24 cellular contexts compared by ENCODE assay signal in genomic region chrX:53483838-53484420, GRCh38. TPM values are rescaled to one million over a fixed set of nuclear protein-coding genes. Genes with fewer than 3 reads are reported as not detected.
DNase-seq lines count a peak whose midpoint lies in the region; TF ChIP-seq lines count a peak whose summit lies in the region.
"Had no signal": no experiment of that assay in that cellular context is flagged by ENCODE, and none has a peak within 500 bp of the region (broad histone marks: within the 10 kb centered on the region; RNA-seq: fewer than 3 reads in every experiment).

No MANE protein-coding gene starts in this region.

- H3K36me3 ChIP-seq in esophagus squamous epithelium (no peaks in the 10 kb centered on the region), prostate gland (no peaks in the 10 kb centered on the region)
- H3K36me3 ChIP-seq: SJSA1, upper lobe of left lung had no signal

- no peak overlapping the region for H3K27ac ChIP-seq in esophagus squamous epithelium
- no peak overlapping the region for H3K27ac ChIP-seq in prostate gland
- H3K27ac ChIP-seq: A549, body of pancreas, C4-2B, hepatocyte, SJSA1, upper lobe of left lung had no signal

- no peaks in the 10 kb centered on the region for H3K36me3 Mint-ChIP-seq in HFFc6 (ENCODE audit: low read depth)

- peaks cover 20% of the 10 kb centered on the region for H3K4me1 Mint-ChIP-seq in HFFc6 (ENCODE audit: low read depth)
- H3K4me1 Mint-ChIP-seq: neural crest cell, T-helper 17 cell had no signal

- DNase-seq in AG08396 (ENCODE audit: low spot score) (peak; percentile 22), HFFc6 (peak; percentile 8), astrocyte of the hippocampus (ENCODE audit: low read depth, low spot score) (peak; percentile 38), fibroblast of villous mesenchyme (ENCODE audit: low read depth) (peak; percentile 2), retina (no peak), esophagus squamous epithelium (lab: John Stamatoyannopoulos, UW) (no peak), prostate gland (ENCODE audit: low spot score) (no peak), kidney tubule cell (ENCODE audit: low spot score) (no peak)
- DNase-seq: activated CD4-positive, alpha-beta T cell treated with anti-CD3 and anti-CD28 coated beads for 4 hours; activated naive CD4-positive, alpha-beta T cell treated with anti-CD3 and anti-CD28 coated beads, Interleukin-2, amount 50 U/mL, for 16 hours; activated T-cell treated with anti-CD3 and anti-CD28 coated beads, Interleukin-2, amount 50 U/mL, for 72 hours; body of pancreas; foreskin melanocyte; Karpas-422; mucosa of descending colon; NCI-H1105; posterior cingulate gyrus; T-helper 17 cell; upper lobe of left lung had no signal

- no peak for TF ChIP-seq CTCF in HFFc6 (IDR thresholded peaks at IDR 0.05)
- TF ChIP-seq CTCF in fibroblast of villous mesenchyme (IDR thresholded peaks at IDR 0.05; ENCODE audit: insufficient read depth, low read depth, low read length), result no peak
- TF ChIP-seq CTCF in esophagus squamous epithelium (IDR thresholded peaks at IDR 0.05), result no peak
- TF ChIP-seq CTCF in prostate gland (IDR thresholded peaks at IDR 0.05), result no peak

- H3K9me3 ChIP-seq in esophagus squamous epithelium, result no peaks in the 10 kb centered on the region
- no peaks in the 10 kb centered on the region for H3K9me3 ChIP-seq in prostate gland
- H3K9me3 ChIP-seq: A549, body of pancreas, mucosa of descending colon, SJSA1, upper lobe of left lung had no signal

- intact Hi-C loops in esophagus squamous epithelium (cut with DNase I), result loop anchor here (10.0 kb wide), 1 partner anchor 169 kb away; no protein-coding TSS in a partner anchor
- intact Hi-C loops in prostate gland (cut with DNase I), result no loop called here

- 55% methylated on average over 2 of the region's 2 CpGs; no CpG with 5 or more reads in 1 of the 2 donors for WGBS in esophagus squamous epithelium, 2 donors
- WGBS in prostate gland, result 85% methylated on average over 2 of the region's 2 CpGs

- TF ChIP-seq POLR2A in esophagus squamous epithelium (IDR thresholded peaks at IDR 0.05) (no peak), prostate gland (IDR thresholded peaks at IDR 0.05) (no peak)

- H3K4me3 Mint-ChIP-seq in HFFc6, result no peak overlapping the region
- H3K4me3 Mint-ChIP-seq: activated T-cell treated with anti-CD3 and anti-CD28 coated beads, Interleukin-2, amount 50 U/mL, for 72 hours; neural crest cell; T-helper 17 cell had no signal

- H3K27ac Mint-ChIP-seq in HFFc6, result no peak overlapping the region
- H3K27ac Mint-ChIP-seq: activated T-cell treated with anti-CD3 and anti-CD28 coated beads, Interleukin-2, amount 50 U/mL, for 72 hours; T-helper 17 cell had no signal

- peaks cover 12% of the 10 kb centered on the region for H3K27me3 Mint-ChIP-seq in HFFc6 (ENCODE audit: insufficient read depth)

- no peaks in the 10 kb centered on the region for H3K27me3 ChIP-seq in esophagus squamous epithelium
- no peaks in the 10 kb centered on the region for H3K27me3 ChIP-seq in prostate gland (replicated peaks; ENCODE audit: insufficient read depth)
- H3K27me3 ChIP-seq: body of pancreas, hepatocyte, SJSA1, upper lobe of left lung had no signal

- H3K4me3 ChIP-seq in fibroblast of villous mesenchyme (ENCODE audit: low read depth, low read length) (no peak overlapping the region), esophagus squamous epithelium (no peak overlapping the region), prostate gland (no peak overlapping the region)
- H3K4me3 ChIP-seq: A549, body of pancreas, hepatocyte, mucosa of descending colon, SJSA1, upper lobe of left lung had no signal

- no peaks in the 10 kb centered on the region for H3K9me3 Mint-ChIP-seq in HFFc6
- H3K9me3 Mint-ChIP-seq: activated T-cell treated with anti-CD3 and anti-CD28 coated beads, Interleukin-2, amount 50 U/mL, for 72 hours; neural crest cell had no signal

- H3K4me1 ChIP-seq in esophagus squamous epithelium, result peaks cover 0 to 16% (median 5%) of the 10 kb centered on the region in 3 donors
- H3K4me1 ChIP-seq in prostate gland (replicated peaks), result no peaks in the 10 kb centered on the region
- H3K4me1 ChIP-seq: body of pancreas, SJSA1, upper lobe of left lung had no signal

RNA-seq across cellular contexts. Expression of gene HSD17B10, which starts 49.8 kb away (rescaled TPM):
- 10 to 100 TPM; 78.0 to 94.9 (median 79.0) TPM for total RNA-seq in HFFc6 (2021; fragmentation: NEBNext Ultra II Directional; extraction: Animal tissue kit (Norgen Biotek cat#: 25700))
- total RNA-seq in fibroblast of villous mesenchyme (62.6 and 77.3 TPM in 2 replicates), esophagus squamous epithelium (100 to 1,000 TPM in 3 of 4 donors, 10 to 100 TPM in 1; 81.6 to 130 (median 115) TPM), prostate gland (10 to 100 TPM; 70.6 to 83.4 TPM)

Comparison
In these comparisons a context has a peak if more than half of its experiments do, and no peak if none do; other contexts are left out.
1. DNase-seq: peak in AG08396 (single experiment), HFFc6 (single experiment), astrocyte of the hippocampus (single experiment) and fibroblast of villous mesenchyme (single experiment); none in retina (single experiment), esophagus squamous epithelium (single experiment), prostate gland (single experiment) and kidney tubule cell (single experiment).